In genomic region chr4:37383579-37384229, GRCh38 we compare ENCODE assay signal across 1 cellular context.
TF ChIP-seq lines count a peak whose summit lies in the region.

No MANE protein-coding gene starts in this region.

TF ChIP-seq in HCT116, 20 proteins besides CTCF, POLR2A, EP300 and RAD21 (continued from another document):
- TF ChIP-seq POLR2AphosphoS5 (IDR thresholded peaks at IDR 0.05; ENCODE audit: low read depth, low read length): no peak
- no peak for TF ChIP-seq EGR1 (IDR thresholded peaks at IDR 0.05; ENCODE audit: low read depth)
- no peak for TF ChIP-seq YY1 (IDR thresholded peaks at IDR 0.05; ENCODE audit: extremely low read depth, insufficient replicate concordance, low read depth, low read length)
- TF ChIP-seq ATF3 (IDR thresholded peaks at IDR 0.05): no peak
- TF ChIP-seq ZFX (IDR thresholded peaks at IDR 0.05): no peak
- TF ChIP-seq ELF1 (IDR thresholded peaks at IDR 0.05; ENCODE audit: borderline replicate concordance, low read depth): no peak
- no peak for TF ChIP-seq MAX (IDR thresholded peaks at IDR 0.05)
- TF ChIP-seq ZBTB33 (IDR thresholded peaks at IDR 0.05; ENCODE audit: extremely low read depth, insufficient replicate concordance, low read length): no peak
- no peak for TF ChIP-seq CBX3 (IDR thresholded peaks at IDR 0.05; ENCODE audit: low read depth)
- no peak for TF ChIP-seq SP1 (IDR thresholded peaks at IDR 0.05; ENCODE audit: low read depth)
